In the genomic region with DNA sequence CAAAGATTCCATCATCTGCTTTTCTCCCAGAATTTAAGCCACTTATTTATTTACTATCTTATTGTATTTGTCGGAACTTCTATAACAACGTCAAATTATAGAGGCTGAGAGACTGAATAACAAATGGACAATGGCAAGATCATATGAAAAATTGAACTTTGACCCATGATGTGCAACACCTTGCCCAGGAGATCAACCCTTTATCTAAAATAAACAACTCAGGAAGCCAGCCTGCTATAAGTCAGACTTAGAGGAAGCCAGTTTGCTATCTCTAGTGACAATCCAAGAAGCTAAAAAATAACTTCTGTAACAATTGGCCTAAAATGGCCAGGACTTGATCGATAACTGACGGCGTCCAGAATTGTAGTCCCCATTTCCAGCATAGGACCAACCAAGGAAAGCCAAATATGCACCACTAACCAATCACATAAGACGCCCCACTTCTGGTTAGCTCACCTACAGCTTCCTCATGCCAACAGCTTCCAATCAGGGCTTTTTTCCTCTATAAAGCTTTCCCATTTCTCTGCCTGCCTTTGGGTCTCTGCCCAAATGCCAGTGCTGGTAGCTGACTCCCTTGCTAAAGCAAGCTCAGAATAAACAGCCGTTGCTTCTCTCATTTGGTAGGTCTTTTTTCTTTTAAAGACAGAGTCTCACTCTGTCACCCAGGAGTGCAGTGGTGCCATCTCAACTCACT, we compare ENCODE assay signal across 21 cellular contexts. TPM values are rescaled to one million over a fixed set of nuclear protein-coding genes. Genes with fewer than 3 reads are reported as not detected.
DNase-seq lines count a peak whose midpoint lies in the region; ATAC-seq and TF ChIP-seq lines count a peak whose summit lies in the region.
"Had no signal": no experiment of that assay in that cellular context is flagged by ENCODE, and none has a peak within 500 bp of the region (broad histone marks: within the 10 kb centered on the region; RNA-seq: fewer than 3 reads in every experiment).

No MANE protein-coding gene starts in this region.

- H3K27me3 ChIP-seq in Caco-2 (replicated peaks; ENCODE audit: control insufficient read depth, insufficient read depth, low read length) (no peaks in the 10 kb centered on the region), Loucy (ENCODE audit: insufficient read depth, low read length, poor library complexity, severe bottlenecking) (no peaks in the 10 kb centered on the region), duodenal mucosa (ENCODE audit: control insufficient read depth in 1 of 2, insufficient read depth in 2 of 2, low read length in 2 of 2) (no peaks in the 10 kb centered on the region)
- H3K27me3 ChIP-seq: BLaER1 treated with 17β-estradiol and CSF1 and Interleukin-3, amounts not matched to agents 10 nM and 100 nM had no signal

- H3K9me3 ChIP-seq in Caco-2 (peaks cover 4% of the 10 kb centered on the region; the same call in 1 of the 2 replicates), Loucy (ENCODE audit: insufficient read depth, low read depth, low read length) (no peaks in the 10 kb centered on the region), duodenal mucosa (ENCODE audit: control insufficient read depth in 1 of 2, low read length in 2 of 2) (no peaks in the 10 kb centered on the region), mucosa of descending colon (no peaks in the 10 kb centered on the region)
- H3K9me3 ChIP-seq: BLaER1 treated with 17β-estradiol and CSF1 and Interleukin-3, amounts not matched to agents 10 nM and 100 nM had no signal

- peaks cover 11% of the 10 kb centered on the region for H3K9me3 Mint-ChIP-seq in Caco-2 (ENCODE audit: unreplicated experiment)
- no peaks in the 10 kb centered on the region for H3K9me3 Mint-ChIP-seq in HFFc6
- H3K9me3 Mint-ChIP-seq: CD8-positive, alpha-beta memory T cell had no signal

- H3K27ac ChIP-seq in duodenal mucosa (ENCODE audit: low read depth, low read length): no peak overlapping the region
- H3K27ac ChIP-seq: BLaER1 treated with 17β-estradiol and CSF1 and Interleukin-3, amounts not matched to agents 10 nM and 100 nM had no signal

- H3K27ac Mint-ChIP-seq in Caco-2 (ENCODE audit: unreplicated experiment): no peak overlapping the region
- no peak overlapping the region for H3K27ac Mint-ChIP-seq in HFFc6
- H3K27ac Mint-ChIP-seq: CD8-positive, alpha-beta memory T cell had no signal

- no peaks in the 10 kb centered on the region for H3K79me2 ChIP-seq in Loucy (ENCODE audit: insufficient read depth, low read length)

- H3K4me2 ChIP-seq in Loucy (ENCODE audit: low read depth, low read length, poor library complexity, severe bottlenecking): no peak overlapping the region
- H3K4me2 ChIP-seq: BLaER1 treated with 17β-estradiol and CSF1 and Interleukin-3, amounts not matched to agents 10 nM and 100 nM had no signal

- H3K9me2 ChIP-seq in Loucy (replicated peaks; ENCODE audit: low read depth, low read length): no peaks in the 10 kb centered on the region

- no peaks in the 10 kb centered on the region for H3K36me3 Mint-ChIP-seq in Caco-2 (ENCODE audit: insufficient read depth, unreplicated experiment)
- no peaks in the 10 kb centered on the region for H3K36me3 Mint-ChIP-seq in HFFc6 (ENCODE audit: low read depth)
- H3K36me3 Mint-ChIP-seq: CD8-positive, alpha-beta memory T cell had no signal

- H3K9ac ChIP-seq in Loucy (ENCODE audit: low read depth, low read length, poor library complexity, severe bottlenecking): no peak overlapping the region
- H3K9ac ChIP-seq in duodenal mucosa (ENCODE audit: low read depth in 1 of 2, low read length in 2 of 2): no peak overlapping the region
- H3K9ac ChIP-seq: BLaER1 treated with 17β-estradiol and CSF1 and Interleukin-3, amounts not matched to agents 10 nM and 100 nM had no signal

- ATAC-seq in mucosa of descending colon (peak; percentile 79), GM19395 (IDR thresholded peaks at IDR 0.05; ENCODE audit: unreplicated experiment) (no peak), GM18858 (IDR thresholded peaks at IDR 0.05; ENCODE audit: unreplicated experiment) (no peak)

- H3K36me3 ChIP-seq in Caco-2 (ENCODE audit: control insufficient read depth, insufficient read depth, low read length) (no peaks in the 10 kb centered on the region), Loucy (ENCODE audit: insufficient read depth, low read length) (no peaks in the 10 kb centered on the region), duodenal mucosa (ENCODE audit: control insufficient read depth in 1 of 2, insufficient read depth in 2 of 2, low read length in 2 of 2) (no peaks in the 10 kb centered on the region), mucosa of descending colon (ENCODE audit: low read depth) (no peaks in the 10 kb centered on the region)
- H3K36me3 ChIP-seq: BLaER1 treated with 17β-estradiol and CSF1 and Interleukin-3, amounts not matched to agents 10 nM and 100 nM had no signal

- H3K4me3 ChIP-seq in Caco-2 (ENCODE audit: low read depth, low read length): no peak overlapping the region
- H3K4me3 ChIP-seq in Loucy (ENCODE audit: low read length, poor library complexity, severe bottlenecking): no peak overlapping the region
- H3K4me3 ChIP-seq in duodenal mucosa (ENCODE audit: low read depth in 1 of 2, low read length in 2 of 2): peak overlapping the region; percentile 25 to 36
- no peak overlapping the region for H3K4me3 ChIP-seq in mucosa of descending colon
- H3K4me3 ChIP-seq: BLaER1 treated with 17β-estradiol and CSF1 and Interleukin-3, amounts not matched to agents 10 nM and 100 nM had no signal

- no peaks in the 10 kb centered on the region for H4K20me1 ChIP-seq in Loucy (ENCODE audit: insufficient read depth, low read length, poor library complexity, severe bottlenecking)
- H4K20me1 ChIP-seq: BLaER1 treated with 17β-estradiol and CSF1 and Interleukin-3, amounts not matched to agents 10 nM and 100 nM had no signal

- POLR2A ChIA-PET in Caco-2 (lab: Charles Lee): interaction anchor here (0.6 kb wide), 2 partner anchors 24 to 1210 kb away, joined by 3 read pairs; no protein-coding TSS in a partner anchor

- BruUV-seq in Caco-2 (replicated peaks; lab: Mats Ljungman, UMichigan): no TSS peak

- CTCF ChIA-PET in Caco-2 (lab: Charles Lee): interaction anchor here (1.2 kb wide), 1 partner anchor 21 kb away, joined by 6 read pairs; no protein-coding TSS in a partner anchor

- H3F3A ChIP-seq in Loucy (ENCODE audit: low read depth): no peaks in the 10 kb centered on the region

- H3K4me1 Mint-ChIP-seq in Caco-2 (ENCODE audit: low read depth, unreplicated experiment): peaks cover 13% of the 10 kb centered on the region
- H3K4me1 Mint-ChIP-seq in HFFc6 (ENCODE audit: low read depth): no peaks in the 10 kb centered on the region
- H3K4me1 Mint-ChIP-seq: CD8-positive, alpha-beta memory T cell had no signal

- H3K4me3 Mint-ChIP-seq in Caco-2 (ENCODE audit: unreplicated experiment): peak overlapping the region; percentile 27
- H3K4me3 Mint-ChIP-seq in HFFc6: no peak overlapping the region
- H3K4me3 Mint-ChIP-seq: CD8-positive, alpha-beta memory T cell had no signal

- H3K27me3 Mint-ChIP-seq in Caco-2 (ENCODE audit: insufficient read depth, unreplicated experiment) (no peaks in the 10 kb centered on the region), HFFc6 (ENCODE audit: insufficient read depth) (0 out of 2 replicates have a peak, but pooled peaks cover 2% of the 10 kb centered on the region)

- TF ChIP-seq CTCF in Caco-2 (IDR thresholded peaks at IDR 0.05; ENCODE audit: insufficient read depth in 1 of 2, low read depth in 1 of 2, low read length in 1 of 2, severe bottlenecking in 1 of 2, unreplicated experiment in 1 of 2) (no peak), Loucy (conservative IDR thresholded peaks at IDR 0.05; ENCODE audit: low read length) (no peak), mucosa of descending colon (IDR thresholded peaks at IDR 0.05) (no peak), HFFc6 (IDR thresholded peaks at IDR 0.05) (no peak)

- DNase-seq in Caco-2: peak in 1 of 2 experiments; percentile 37
- DNase-seq in mucosa of descending colon: no peak
- no peak for DNase-seq in HFFc6
- DNase-seq: CD8-positive, alpha-beta memory T cell; DMS153; H7; NCI-H1105; NCI-H187; NCI-H2107; NCI-H510A; NCI-H748 treated with DMSO at 0.1 percent for 48 hours; NK-92 treated with Interleukin-12 subunit alpha and Interleukin-12 subunit beta, amount 100 ng/mL, for 24 hours; OCI-M1; Right ventricle myocardium superior; SW 1271 had no signal

- H3K4me1 ChIP-seq in Caco-2 (peaks cover 18% of the 10 kb centered on the region), Loucy (ENCODE audit: insufficient read depth, low read length, poor library complexity, severe bottlenecking) (no peaks in the 10 kb centered on the region), duodenal mucosa (ENCODE audit: control insufficient read depth in 1 of 2, insufficient read depth in 2 of 2, low read length in 2 of 2) (peaks cover 4 to 6% of the 10 kb centered on the region in 2 donors), mucosa of descending colon (ENCODE audit: low read depth) (peaks cover 14% of the 10 kb centered on the region)
- H3K4me1 ChIP-seq: BLaER1 treated with 17β-estradiol and CSF1 and Interleukin-3, amounts not matched to agents 10 nM and 100 nM had no signal

- H2AFZ ChIP-seq in Loucy (ENCODE audit: low read length): peak overlapping the region; percentile 21; the same call in 1 of the 2 replicates

- intact Hi-C loops in Caco-2 (cut with micrococcal nuclease; ENCODE audit: unreplicated experiment) (no loop called here), mucosa of descending colon (cut with DNase I, micrococcal nuclease) (no loop called here)

RNA-seq across cellular contexts. Expression of a gene that starts 28.5 kb away (rescaled TPM):
- 26.8 and 30.6 TPM in 2 replicates for total RNA-seq in Caco-2 (2022)
- total RNA-seq in mucosa of descending colon: 10 to 100 TPM in 2 of 3 donors, 1 to 10 TPM in 1; 7.3 to 23.6 (median 19.4) TPM
- 10 to 100 TPM; 33.9 to 67.3 (median 62.4) TPM for total RNA-seq in HFFc6 (2021; fragmentation: NEBNext Ultra II Directional; extraction: Animal tissue kit (Norgen Biotek cat#: 25700))

RNA-seq across cellular contexts. Expression of a gene that starts 50.1 kb away (rescaled TPM):
- not detected in 2 replicates for total RNA-seq in Caco-2 (2022)
- 1 to 10 TPM in 1 of 3 donors, under 1 TPM in 2; 0.38 to 6.8 (median 0.41) TPM for total RNA-seq in mucosa of descending colon
- total RNA-seq in HFFc6 (2021; fragmentation: NEBNext Ultra II Directional; extraction: Animal tissue kit (Norgen Biotek cat#: 25700)): not detected
- total RNA-seq: CD8-positive, alpha-beta memory T cell; LHCN-M2 had no signal

RNA-seq across cellular contexts. Expression of a gene that starts 57.7 kb away (rescaled TPM):
- total RNA-seq in Caco-2 (2022) (2.1 and 3.6 TPM in 2 replicates), mucosa of descending colon (100 to 1,000 TPM in 1 of 3 donors, 10 to 100 TPM in 2; 10.0 to 228 (median 21.9) TPM)
- total RNA-seq in HFFc6 (2021; fragmentation: NEBNext Ultra II Directional; extraction: Animal tissue kit (Norgen Biotek cat#: 25700)): 10 to 100 TPM; 30.9 to 36.7 (median 32.6) TPM

Comparison
In these comparisons a context has a peak if more than half of its experiments do, and no peak if none do; other contexts are left out.
1. H3K4me3 ChIP-seq: peak in duodenal mucosa (2 of 2); none in Caco-2 (single experiment), Loucy (single experiment) and mucosa of descending colon (single experiment).